In the genomic region with DNA sequence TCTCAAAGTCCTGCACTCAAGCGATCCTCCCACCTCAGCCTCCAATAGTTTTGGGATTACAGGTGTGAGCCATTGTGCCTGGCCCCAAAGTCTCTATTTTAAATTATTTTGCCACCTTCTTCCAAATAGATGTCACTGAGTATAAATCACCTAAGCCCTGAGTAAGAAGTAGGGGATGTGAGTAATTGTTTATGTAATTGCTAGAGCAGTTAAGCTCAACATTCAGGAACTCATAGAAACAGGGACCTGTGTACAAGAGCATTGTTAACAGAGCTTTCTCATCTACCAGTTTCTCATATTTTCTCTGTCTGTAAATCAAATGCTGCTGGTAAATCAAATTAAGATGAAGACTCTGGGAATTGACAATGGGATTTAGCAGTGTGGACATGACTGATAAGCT, we compare ENCODE assay signal across 25 cellular contexts. TPM values are rescaled to one million over a fixed set of nuclear protein-coding genes. Genes with fewer than 3 reads are reported as not detected.
DNase-seq lines count a peak whose midpoint lies in the region; ATAC-seq and TF ChIP-seq lines count a peak whose summit lies in the region.
"Had no signal": no experiment of that assay in that cellular context is flagged by ENCODE, and none has a peak within 500 bp of the region (broad histone marks: within the 10 kb centered on the region; RNA-seq: fewer than 3 reads in every experiment).

No MANE protein-coding gene starts in this region.

- 100% methylated on average over 1 of the region's 1 CpG for WGBS in SK-N-SH (ENCODE audit: low lambda C conversion rate)

- H3K4me1 Mint-ChIP-seq in T-helper 17 cell: peaks cover 2% of the 10 kb centered on the region
- no peaks in the 10 kb centered on the region for H3K4me1 Mint-ChIP-seq in stimulated activated effector memory CD8-positive, alpha-beta T cell treated with anti-CD3 and anti-CD28 coated beads, Interleukin-12 subunit alpha, Interleukin-12 subunit beta, amount 100 ng/mL, for 72 hours
- H3K4me1 Mint-ChIP-seq: activated B cell treated with CpG ODN at 0.5 μM for 24 hours; activated naive CD8-positive, alpha-beta T cell treated with anti-CD3 and anti-CD28 coated beads, Interleukin-2, amount 50 U/mL, for 24 hours; CD8-positive, alpha-beta memory T cell had no signal

- H3K9me3 Mint-ChIP-seq in stimulated activated effector memory CD8-positive, alpha-beta T cell treated with anti-CD3 and anti-CD28 coated beads, Interleukin-12 subunit alpha, Interleukin-12 subunit beta, amount 100 ng/mL, for 72 hours: no peaks in the 10 kb centered on the region
- H3K9me3 Mint-ChIP-seq: activated B cell treated with CpG ODN at 0.5 μM for 24 hours; activated naive CD8-positive, alpha-beta T cell treated with anti-CD3 and anti-CD28 coated beads, Interleukin-2, amount 50 U/mL, for 24 hours; CD8-positive, alpha-beta memory T cell had no signal

- no peak overlapping the region for H3K4me3 Mint-ChIP-seq in T-helper 17 cell
- H3K4me3 Mint-ChIP-seq in stimulated activated effector memory CD8-positive, alpha-beta T cell treated with anti-CD3 and anti-CD28 coated beads, Interleukin-12 subunit alpha, Interleukin-12 subunit beta, amount 100 ng/mL, for 72 hours: no peak overlapping the region
- H3K4me3 Mint-ChIP-seq: activated B cell treated with CpG ODN at 0.5 μM for 24 hours; activated naive CD8-positive, alpha-beta T cell treated with anti-CD3 and anti-CD28 coated beads, Interleukin-2, amount 50 U/mL, for 24 hours; CD8-positive, alpha-beta memory T cell had no signal

- no peak for TF ChIP-seq EP300 in SK-N-SH (IDR thresholded peaks at IDR 0.05; ENCODE audit: borderline replicate concordance in 1 of 2, low read depth in 1 of 2, low read length in 1 of 2)

- no peak for TF ChIP-seq CTCF in SK-N-SH (IDR thresholded peaks at IDR 0.05)
- no peak for TF ChIP-seq CTCF in fibroblast of pulmonary artery (IDR thresholded peaks at IDR 0.05; ENCODE audit: low read length, missing control alignments)

- peaks cover 14% of the 10 kb centered on the region for H3K36me3 Mint-ChIP-seq in T-helper 17 cell (ENCODE audit: low read depth)
- peaks cover 99% of the 10 kb centered on the region for H3K36me3 Mint-ChIP-seq in stimulated activated effector memory CD8-positive, alpha-beta T cell treated with anti-CD3 and anti-CD28 coated beads, Interleukin-12 subunit alpha, Interleukin-12 subunit beta, amount 100 ng/mL, for 72 hours

- H3K4me3 ChIP-seq in SK-N-SH (ENCODE audit: low read depth in 2 of 2, low read length in 1 of 2) (no peak overlapping the region), fibroblast of pulmonary artery (replicated peaks; ENCODE audit: low read depth, low read length) (no peak overlapping the region)
- H3K4me3 ChIP-seq: esophagus muscularis mucosa had no signal

- no peaks in the 10 kb centered on the region for H3K4me1 ChIP-seq in SK-N-SH (ENCODE audit: control insufficient read depth in 1 of 2, insufficient read depth in 2 of 2, low read depth in 1 of 2, low read length in 1 of 2)
- H3K4me1 ChIP-seq: esophagus muscularis mucosa had no signal

- H3K27ac Mint-ChIP-seq in T-helper 17 cell: peak overlapping the region; percentile 35
- H3K27ac Mint-ChIP-seq in stimulated activated effector memory CD8-positive, alpha-beta T cell treated with anti-CD3 and anti-CD28 coated beads, Interleukin-12 subunit alpha, Interleukin-12 subunit beta, amount 100 ng/mL, for 72 hours: peak overlapping the region; percentile 5
- H3K27ac Mint-ChIP-seq: activated B cell treated with CpG ODN at 0.5 μM for 24 hours; activated naive CD8-positive, alpha-beta T cell treated with anti-CD3 and anti-CD28 coated beads, Interleukin-2, amount 50 U/mL, for 24 hours had no signal

- H3F3A ChIP-seq in SK-N-SH (replicated peaks; ENCODE audit: insufficient read depth): peaks cover 16% of the 10 kb centered on the region

- no peak overlapping the region for H2AFZ ChIP-seq in SK-N-SH (ENCODE audit: low read depth)

- H3K27me3 Mint-ChIP-seq in T-helper 17 cell: no peaks in the 10 kb centered on the region
- H3K27me3 Mint-ChIP-seq: activated B cell treated with CpG ODN at 0.5 μM for 24 hours; activated naive CD8-positive, alpha-beta T cell treated with anti-CD3 and anti-CD28 coated beads, Interleukin-2, amount 50 U/mL, for 24 hours; CD8-positive, alpha-beta memory T cell had no signal

- CTCF ChIA-PET in SK-N-SH (lab: Yijun Ruan, JAX): no interaction called here

- TF ChIP-seq RAD21 in SK-N-SH (IDR thresholded peaks at IDR 0.05; ENCODE audit: low read length): no peak

- peaks cover 45 to 84% of the 10 kb centered on the region in 2 experiments for H3K36me3 ChIP-seq in SK-N-SH (replicated peaks in 1 of 2; ENCODE audit: control insufficient read depth in 1 of 2, insufficient read depth in 2 of 2, low read length in 1 of 2)

- H3K27me3 ChIP-seq in SK-N-SH (ENCODE audit: insufficient read depth): no peaks in the 10 kb centered on the region
- H3K27me3 ChIP-seq: esophagus muscularis mucosa had no signal

- H3K9ac ChIP-seq in SK-N-SH: no peak overlapping the region

- H3K9me2 ChIP-seq in SK-N-SH: no peaks in the 10 kb centered on the region

- ATAC-seq in SK-N-SH treated with all-trans-retinoic acid at 6 μM for 48 hours: no peak
- no peak for ATAC-seq in T-helper 17 cell
- no peak for ATAC-seq in stimulated activated effector memory CD8-positive, alpha-beta T cell treated with anti-CD3 and anti-CD28 coated beads, Interleukin-12 subunit alpha, Interleukin-12 subunit beta, amount 100 ng/mL, for 72 hours
- ATAC-seq in HG03442 (IDR thresholded peaks at IDR 0.05; ENCODE audit: unreplicated experiment): no peak
- ATAC-seq: activated naive CD8-positive, alpha-beta T cell treated with anti-CD3 and anti-CD28 coated beads, Interleukin-2, amount 50 U/mL, for 24 hours; HepG2 had no signal

- DNase-seq in SK-N-SH (no peak), T-helper 17 cell (no peak), fibroblast of pulmonary artery (ENCODE audit: low read depth) (peak; percentile 14), GDM1 (lab: John Stamatoyannopoulos, UW) (no peak), NK-92 (lab: John Stamatoyannopoulos, UW; ENCODE audit: unreplicated experiment) (no peak)
- DNase-seq in stimulated activated effector memory CD8-positive, alpha-beta T cell treated with anti-CD3 and anti-CD28 coated beads, Interleukin-12 subunit alpha, Interleukin-12 subunit beta, amount 100 ng/mL, for 72 hours (ENCODE audit: low spot score in 2 of 2): no peak
- DNase-seq: activated B cell treated with CpG ODN at 0.5 μM for 24 hours; activated CD4-positive, alpha-beta T cell treated with anti-CD3 and anti-CD28 coated beads, Interleukin-2, amount 50 U/mL, for 4 hours; activated effector memory CD4-positive, alpha-beta T cell treated with Interleukin-2 at 50 U/mL for 16 hours; activated naive CD8-positive, alpha-beta T cell treated with anti-CD3 and anti-CD28 coated beads, Interleukin-2, amount 50 U/mL, for 24 hours; CD8-positive, alpha-beta memory T cell; effector memory CD4-positive, alpha-beta T cell; glutamatergic neuron; mammary epithelial cell; NCI-H1105; NCI-H2029 treated with DMSO at 0.1 percent for 48 hours; NCI-H226; trophoblast cell had no signal

- H3K4me2 ChIP-seq in SK-N-SH: no peak overlapping the region

- H3K79me2 ChIP-seq in SK-N-SH (ENCODE audit: insufficient read depth): peaks cover 32% of the 10 kb centered on the region

- no peaks in the 10 kb centered on the region for H3K9me3 ChIP-seq in SK-N-SH
- no peaks in the 10 kb centered on the region for H3K9me3 ChIP-seq in T-helper 17 cell (ENCODE audit: control insufficient read depth, low read length, poor library complexity, severe bottlenecking)
- H3K9me3 ChIP-seq: esophagus muscularis mucosa had no signal

- H3K27ac ChIP-seq in SK-N-SH (ENCODE audit: low read depth in 2 of 2, low read length in 1 of 2): peak overlapping the region in 1 of 2 experiments; percentile 32; a peak in 1 of 4 replicates
- H3K27ac ChIP-seq: 22Rv1, esophagus muscularis mucosa, HL-60, RWPE1 had no signal

- H4K20me1 ChIP-seq in SK-N-SH (ENCODE audit: insufficient read depth): no peaks in the 10 kb centered on the region

- POLR2A ChIA-PET in SK-N-SH (lab: Yijun Ruan, JAX): no interaction called here

TF ChIP-seq in SK-N-SH, 30 proteins besides CTCF, POLR2A, EP300 and RAD21:
- TF ChIP-seq TAF1 (IDR thresholded peaks at IDR 0.05; ENCODE audit: borderline replicate concordance, low read depth, low read length): no peak
- TF ChIP-seq PBX3 (IDR thresholded peaks at IDR 0.05): peak; percentile 30; the same call in 1 of the 2 replicates
TF ChIP-seq in SK-N-SH: peak in this region for 1.

TF ChIP-seq in SK-N-SH treated with all-trans-retinoic acid at 6 μM for 48 hours, 23 proteins besides CTCF, POLR2A, EP300 and RAD21:
- TF ChIP-seq ARNTL (CRISPR knock-in tag; IDR thresholded peaks at IDR 0.05; ENCODE audit: borderline replicate concordance, low read depth) (no peak), TOX (CRISPR knock-in tag; IDR thresholded peaks at IDR 0.05; ENCODE audit: borderline replicate concordance) (no peak)

RNA-seq across cellular contexts. Expression of gene CDK7, which starts 26.3 kb away (rescaled TPM):
- 44.2 and 62.1 TPM in 2 replicates for polyA plus RNA-seq in SK-N-SH (2012; rRNA removed)
- polyA plus RNA-seq in SK-N-SH (2012; cell fraction: cytosol; rRNA removed): 71.0 and 91.6 TPM in 2 replicates
- polyA plus RNA-seq in SK-N-SH (2012; cell fraction: nucleus; rRNA removed): 14.1 and 41.0 TPM in 2 replicates
- 10 to 100 TPM; 28.3 to 35.4 TPM for total RNA-seq in T-helper 17 cell
